In the genomic region with DNA sequence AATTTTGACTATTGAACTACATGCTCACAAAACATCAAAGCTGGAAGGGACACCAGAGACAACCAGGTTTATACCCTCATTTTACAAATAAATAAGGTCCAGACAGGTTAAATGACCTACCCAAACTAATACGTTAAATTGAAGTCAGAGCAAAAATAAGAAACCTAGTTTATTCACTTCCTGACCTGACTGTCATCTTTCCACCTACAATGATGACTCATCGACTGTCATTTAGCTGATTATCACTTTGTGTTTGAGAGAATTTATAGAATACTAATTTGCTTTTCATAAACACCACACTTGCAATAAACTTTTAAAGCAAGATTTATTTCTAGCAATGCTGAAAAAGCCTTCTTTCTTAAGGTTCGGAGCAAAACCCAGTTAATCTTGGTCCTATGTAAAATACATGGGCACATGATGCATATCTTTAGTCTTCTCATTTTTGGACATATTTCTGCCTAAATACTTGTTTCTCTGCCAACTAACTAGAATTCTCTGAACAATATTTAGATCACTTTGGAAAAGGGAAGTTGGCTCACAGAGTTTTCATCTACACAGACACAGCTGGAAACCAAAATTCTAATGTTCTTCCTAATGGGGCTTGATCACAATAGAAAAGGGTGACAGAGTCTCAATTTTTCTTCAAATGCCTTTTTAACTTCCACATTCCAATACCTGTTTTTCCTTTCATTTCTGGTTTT, we compare ENCODE assay signal across 1 cellular context.
TF ChIP-seq lines count a peak whose summit lies in the region.

No MANE protein-coding gene starts in this region.

TF ChIP-seq in K562, 482 proteins besides CTCF, POLR2A, EP300 and RAD21 (continued from another document):
- TF ChIP-seq, protein P1, sequence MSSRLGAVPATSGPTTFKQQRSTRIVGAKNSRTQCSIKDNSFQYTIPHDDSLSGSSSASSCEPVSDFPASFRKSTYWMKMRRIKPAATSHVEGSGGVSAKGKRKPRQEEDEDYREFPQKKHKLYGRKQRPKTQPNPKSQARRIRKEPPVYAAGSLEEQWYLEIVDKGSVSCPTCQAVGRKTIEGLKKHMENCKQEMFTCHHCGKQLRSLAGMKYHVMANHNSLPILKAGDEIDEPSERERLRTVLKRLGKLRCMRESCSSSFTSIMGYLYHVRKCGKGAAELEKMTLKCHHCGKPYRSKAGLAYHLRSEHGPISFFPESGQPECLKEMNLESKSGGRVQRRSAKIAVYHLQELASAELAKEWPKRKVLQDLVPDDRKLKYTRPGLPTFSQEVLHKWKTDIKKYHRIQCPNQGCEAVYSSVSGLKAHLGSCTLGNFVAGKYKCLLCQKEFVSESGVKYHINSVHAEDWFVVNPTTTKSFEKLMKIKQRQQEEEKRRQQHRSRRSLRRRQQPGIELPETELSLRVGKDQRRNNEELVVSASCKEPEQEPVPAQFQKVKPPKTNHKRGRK (tag; IDR thresholded peaks at IDR 0.05) = no peak
- TF ChIP-seq NR2C2 (CRISPR knock-in tag; IDR thresholded peaks at IDR 0.05) (no peak), NR2C2 (tag; IDR thresholded peaks at IDR 0.05) (no peak), MTF1 (CRISPR knock-in tag; IDR thresholded peaks at IDR 0.05; ENCODE audit: borderline replicate concordance) (no peak), SMARCE1 (IDR thresholded peaks at IDR 0.05) (peak; percentile 14; the same call in 1 of the 2 replicates), JUND (IDR thresholded peaks at IDR 0.05; ENCODE audit: borderline replicate concordance, low read depth, low read length) (peak; percentile 91), JUND (tag; IDR thresholded peaks at IDR 0.05; ENCODE audit: borderline replicate concordance, low read depth, low read length) (peak; percentile 97), MECOM (CRISPR knock-in tag; IDR thresholded peaks at IDR 0.05) (0 out of 2 replicates have a peak, but pooled peaks have one; percentile 32), TBL1XR1 (IDR thresholded peaks at IDR 0.05; ENCODE audit: low read length in 2 of 2) (no peak), ZFP30 (CRISPR knock-in tag; IDR thresholded peaks at IDR 0.05; ENCODE audit: borderline replicate concordance) (no peak), NBN (IDR thresholded peaks at IDR 0.05; ENCODE audit: low read depth) (no peak), KLF16 (IDR thresholded peaks at IDR 0.05) (no peak), ELF1 (tag; IDR thresholded peaks at IDR 0.05) (0 out of 2 replicates have a peak, but pooled peaks have one; percentile 13), HMG20B (CRISPR knock-in tag; IDR thresholded peaks at IDR 0.05) (no peak), ZNF785 (CRISPR knock-in tag; IDR thresholded peaks at IDR 0.05) (no peak), CCNT2 (IDR thresholded peaks at IDR 0.05; ENCODE audit: borderline replicate concordance, extremely low read depth, insufficient read length, low read depth, low read length) (no peak), JUN (IDR thresholded peaks at IDR 0.05; ENCODE audit: borderline replicate concordance, low read depth, low read length) (peak; percentile 79), JUN (CRISPR knock-in tag; IDR thresholded peaks at IDR 0.05; ENCODE audit: borderline replicate concordance) (no peak), MAFG (tag; conservative IDR thresholded peaks at IDR 0.05) (peak; percentile 63), FOS (IDR thresholded peaks at IDR 0.05; ENCODE audit: extremely low read depth, insufficient read length) (peak; percentile 17), SMAD3 (CRISPR knock-in tag; conservative IDR thresholded peaks at IDR 0.05) (no peak), OTX1 (CRISPR knock-in tag; IDR thresholded peaks at IDR 0.05) (no peak), KDM1A (IDR thresholded peaks at IDR 0.05) (peak in 1 of 2 experiments; percentile 14; a peak in 1 of 4 replicates), PML (IDR thresholded peaks at IDR 0.05; ENCODE audit: low read length) (no peak), TAF9B (IDR thresholded peaks at IDR 0.05; ENCODE audit: partially characterized antibody) (peak; percentile 8), MEIS2 (IDR thresholded peaks at IDR 0.05; ENCODE audit: partially characterized antibody) (peak; percentile 64), JUNB (CRISPR knock-in tag; conservative IDR thresholded peaks at IDR 0.05) (peak; percentile 92), ZNF224 (CRISPR knock-in tag; IDR thresholded peaks at IDR 0.05) (no peak), C11orf30 (IDR thresholded peaks at IDR 0.05; ENCODE audit: low read depth) (peak; percentile 70), FOXA3 (CRISPR knock-in tag; conservative IDR thresholded peaks at IDR 0.05 in 1 of 2, IDR thresholded peaks at IDR 0.05 in 1 of 2) (0 out of 4 replicates have a peak, but pooled peaks of 1 of the 2 experiments have one; percentile 10), FOSL1 (tag; conservative IDR thresholded peaks at IDR 0.05) (peak; percentile 87), MAFF (IDR thresholded peaks at IDR 0.05; ENCODE audit: low read length) (peak; percentile 41; the same call in 1 of the 2 replicates), KLF1 (tag; IDR thresholded peaks at IDR 0.05) (no peak), MAFK (IDR thresholded peaks at IDR 0.05; ENCODE audit: low read length) (peak; percentile 35; the same call in 1 of the 2 replicates), NFE2 (IDR thresholded peaks at IDR 0.05; ENCODE audit: low read depth) (peak; percentile 50), SPI1 (IDR thresholded peaks at IDR 0.05; ENCODE audit: borderline replicate concordance, low read depth, low read length) (0 out of 2 replicates have a peak, but pooled peaks have one; percentile 7)
- TF ChIP-seq, protein P2, sequence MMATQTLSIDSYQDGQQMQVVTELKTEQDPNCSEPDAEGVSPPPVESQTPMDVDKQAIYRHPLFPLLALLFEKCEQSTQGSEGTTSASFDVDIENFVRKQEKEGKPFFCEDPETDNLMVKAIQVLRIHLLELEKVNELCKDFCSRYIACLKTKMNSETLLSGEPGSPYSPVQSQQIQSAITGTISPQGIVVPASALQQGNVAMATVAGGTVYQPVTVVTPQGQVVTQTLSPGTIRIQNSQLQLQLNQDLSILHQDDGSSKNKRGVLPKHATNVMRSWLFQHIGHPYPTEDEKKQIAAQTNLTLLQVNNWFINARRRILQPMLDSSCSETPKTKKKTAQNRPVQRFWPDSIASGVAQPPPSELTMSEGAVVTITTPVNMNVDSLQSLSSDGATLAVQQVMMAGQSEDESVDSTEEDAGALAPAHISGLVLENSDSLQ (IDR thresholded peaks at IDR 0.05) = peak; percentile 46; the same call in 1 of the 2 replicates
- TF ChIP-seq, protein P3, sequence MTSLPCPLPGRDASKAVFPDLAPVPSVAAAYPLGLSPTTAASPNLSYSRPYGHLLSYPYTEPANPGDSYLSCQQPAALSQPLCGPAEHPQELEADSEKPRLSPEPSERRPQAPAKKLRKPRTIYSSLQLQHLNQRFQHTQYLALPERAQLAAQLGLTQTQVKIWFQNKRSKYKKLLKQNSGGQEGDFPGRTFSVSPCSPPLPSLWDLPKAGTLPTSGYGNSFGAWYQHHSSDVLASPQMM (CRISPR knock-in tag; IDR thresholded peaks at IDR 0.05) = no peak
- TF ChIP-seq, protein P4, sequence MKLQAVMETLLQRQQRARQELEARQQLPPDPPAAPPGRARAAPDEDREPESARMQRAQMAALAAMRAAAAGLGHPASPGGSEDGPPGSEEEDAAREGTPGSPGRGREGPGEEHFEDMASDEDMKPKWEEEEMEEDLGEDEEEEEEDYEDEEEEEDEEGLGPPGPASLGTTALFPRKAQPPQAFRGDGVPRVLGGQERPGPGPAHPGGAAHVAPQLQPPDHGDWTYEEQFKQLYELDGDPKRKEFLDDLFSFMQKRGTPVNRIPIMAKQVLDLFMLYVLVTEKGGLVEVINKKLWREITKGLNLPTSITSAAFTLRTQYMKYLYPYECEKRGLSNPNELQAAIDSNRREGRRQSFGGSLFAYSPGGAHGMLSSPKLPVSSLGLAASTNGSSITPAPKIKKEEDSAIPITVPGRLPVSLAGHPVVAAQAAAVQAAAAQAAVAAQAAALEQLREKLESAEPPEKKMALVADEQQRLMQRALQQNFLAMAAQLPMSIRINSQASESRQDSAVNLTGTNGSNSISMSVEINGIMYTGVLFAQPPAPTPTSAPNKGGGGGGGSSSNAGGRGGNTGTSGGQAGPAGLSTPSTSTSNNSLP (IDR thresholded peaks at IDR 0.05; ENCODE audit: borderline replicate concordance, low read depth, low read length) = 0 out of 2 replicates have a peak, but pooled peaks have one; percentile 22
- TF ChIP-seq, protein P5, sequence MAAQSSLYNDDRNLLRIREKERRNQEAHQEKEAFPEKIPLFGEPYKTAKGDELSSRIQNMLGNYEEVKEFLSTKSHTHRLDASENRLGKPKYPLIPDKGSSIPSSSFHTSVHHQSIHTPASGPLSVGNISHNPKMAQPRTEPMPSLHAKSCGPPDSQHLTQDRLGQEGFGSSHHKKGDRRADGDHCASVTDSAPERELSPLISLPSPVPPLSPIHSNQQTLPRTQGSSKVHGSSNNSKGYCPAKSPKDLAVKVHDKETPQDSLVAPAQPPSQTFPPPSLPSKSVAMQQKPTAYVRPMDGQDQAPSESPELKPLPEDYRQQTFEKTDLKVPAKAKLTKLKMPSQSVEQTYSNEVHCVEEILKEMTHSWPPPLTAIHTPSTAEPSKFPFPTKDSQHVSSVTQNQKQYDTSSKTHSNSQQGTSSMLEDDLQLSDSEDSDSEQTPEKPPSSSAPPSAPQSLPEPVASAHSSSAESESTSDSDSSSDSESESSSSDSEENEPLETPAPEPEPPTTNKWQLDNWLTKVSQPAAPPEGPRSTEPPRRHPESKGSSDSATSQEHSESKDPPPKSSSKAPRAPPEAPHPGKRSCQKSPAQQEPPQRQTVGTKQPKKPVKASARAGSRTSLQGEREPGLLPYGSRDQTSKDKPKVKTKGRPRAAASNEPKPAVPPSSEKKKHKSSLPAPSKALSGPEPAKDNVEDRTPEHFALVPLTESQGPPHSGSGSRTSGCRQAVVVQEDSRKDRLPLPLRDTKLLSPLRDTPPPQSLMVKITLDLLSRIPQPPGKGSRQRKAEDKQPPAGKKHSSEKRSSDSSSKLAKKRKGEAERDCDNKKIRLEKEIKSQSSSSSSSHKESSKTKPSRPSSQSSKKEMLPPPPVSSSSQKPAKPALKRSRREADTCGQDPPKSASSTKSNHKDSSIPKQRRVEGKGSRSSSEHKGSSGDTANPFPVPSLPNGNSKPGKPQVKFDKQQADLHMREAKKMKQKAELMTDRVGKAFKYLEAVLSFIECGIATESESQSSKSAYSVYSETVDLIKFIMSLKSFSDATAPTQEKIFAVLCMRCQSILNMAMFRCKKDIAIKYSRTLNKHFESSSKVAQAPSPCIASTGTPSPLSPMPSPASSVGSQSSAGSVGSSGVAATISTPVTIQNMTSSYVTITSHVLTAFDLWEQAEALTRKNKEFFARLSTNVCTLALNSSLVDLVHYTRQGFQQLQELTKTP (IDR thresholded peaks at IDR 0.05; ENCODE audit: low read depth in 1 of 2, partially characterized antibody in 2 of 2) = no peak
- TF ChIP-seq, protein P6, sequence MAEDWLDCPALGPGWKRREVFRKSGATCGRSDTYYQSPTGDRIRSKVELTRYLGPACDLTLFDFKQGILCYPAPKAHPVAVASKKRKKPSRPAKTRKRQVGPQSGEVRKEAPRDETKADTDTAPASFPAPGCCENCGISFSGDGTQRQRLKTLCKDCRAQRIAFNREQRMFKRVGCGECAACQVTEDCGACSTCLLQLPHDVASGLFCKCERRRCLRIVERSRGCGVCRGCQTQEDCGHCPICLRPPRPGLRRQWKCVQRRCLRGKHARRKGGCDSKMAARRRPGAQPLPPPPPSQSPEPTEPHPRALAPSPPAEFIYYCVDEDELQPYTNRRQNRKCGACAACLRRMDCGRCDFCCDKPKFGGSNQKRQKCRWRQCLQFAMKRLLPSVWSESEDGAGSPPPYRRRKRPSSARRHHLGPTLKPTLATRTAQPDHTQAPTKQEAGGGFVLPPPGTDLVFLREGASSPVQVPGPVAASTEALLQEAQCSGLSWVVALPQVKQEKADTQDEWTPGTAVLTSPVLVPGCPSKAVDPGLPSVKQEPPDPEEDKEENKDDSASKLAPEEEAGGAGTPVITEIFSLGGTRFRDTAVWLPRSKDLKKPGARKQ (CRISPR knock-in tag; IDR thresholded peaks at IDR 0.05) = 0 out of 2 replicates have a peak, but pooled peaks have one; percentile 11
- TF ChIP-seq, protein P7, sequence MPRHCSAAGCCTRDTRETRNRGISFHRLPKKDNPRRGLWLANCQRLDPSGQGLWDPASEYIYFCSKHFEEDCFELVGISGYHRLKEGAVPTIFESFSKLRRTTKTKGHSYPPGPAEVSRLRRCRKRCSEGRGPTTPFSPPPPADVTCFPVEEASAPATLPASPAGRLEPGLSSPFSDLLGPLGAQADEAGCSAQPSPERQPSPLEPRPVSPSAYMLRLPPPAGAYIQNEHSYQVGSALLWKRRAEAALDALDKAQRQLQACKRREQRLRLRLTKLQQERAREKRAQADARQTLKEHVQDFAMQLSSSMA (CRISPR knock-in tag; IDR thresholded peaks at IDR 0.05) = no peak
- TF ChIP-seq, protein P8, sequence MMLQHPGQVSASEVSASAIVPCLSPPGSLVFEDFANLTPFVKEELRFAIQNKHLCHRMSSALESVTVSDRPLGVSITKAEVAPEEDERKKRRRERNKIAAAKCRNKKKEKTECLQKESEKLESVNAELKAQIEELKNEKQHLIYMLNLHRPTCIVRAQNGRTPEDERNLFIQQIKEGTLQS (IDR thresholded peaks at IDR 0.05) = peak; percentile 98
- TF ChIP-seq, protein P8 (CRISPR knock-in tag; conservative IDR thresholded peaks at IDR 0.05) = no peak
- TF ChIP-seq, protein P9, sequence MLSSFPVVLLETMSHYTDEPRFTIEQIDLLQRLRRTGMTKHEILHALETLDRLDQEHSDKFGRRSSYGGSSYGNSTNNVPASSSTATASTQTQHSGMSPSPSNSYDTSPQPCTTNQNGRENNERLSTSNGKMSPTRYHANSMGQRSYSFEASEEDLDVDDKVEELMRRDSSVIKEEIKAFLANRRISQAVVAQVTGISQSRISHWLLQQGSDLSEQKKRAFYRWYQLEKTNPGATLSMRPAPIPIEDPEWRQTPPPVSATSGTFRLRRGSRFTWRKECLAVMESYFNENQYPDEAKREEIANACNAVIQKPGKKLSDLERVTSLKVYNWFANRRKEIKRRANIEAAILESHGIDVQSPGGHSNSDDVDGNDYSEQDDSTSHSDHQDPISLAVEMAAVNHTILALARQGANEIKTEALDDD (IDR thresholded peaks at IDR 0.05) = 0 out of 2 replicates have a peak, but pooled peaks have one; percentile 36
- TF ChIP-seq, protein P10, sequence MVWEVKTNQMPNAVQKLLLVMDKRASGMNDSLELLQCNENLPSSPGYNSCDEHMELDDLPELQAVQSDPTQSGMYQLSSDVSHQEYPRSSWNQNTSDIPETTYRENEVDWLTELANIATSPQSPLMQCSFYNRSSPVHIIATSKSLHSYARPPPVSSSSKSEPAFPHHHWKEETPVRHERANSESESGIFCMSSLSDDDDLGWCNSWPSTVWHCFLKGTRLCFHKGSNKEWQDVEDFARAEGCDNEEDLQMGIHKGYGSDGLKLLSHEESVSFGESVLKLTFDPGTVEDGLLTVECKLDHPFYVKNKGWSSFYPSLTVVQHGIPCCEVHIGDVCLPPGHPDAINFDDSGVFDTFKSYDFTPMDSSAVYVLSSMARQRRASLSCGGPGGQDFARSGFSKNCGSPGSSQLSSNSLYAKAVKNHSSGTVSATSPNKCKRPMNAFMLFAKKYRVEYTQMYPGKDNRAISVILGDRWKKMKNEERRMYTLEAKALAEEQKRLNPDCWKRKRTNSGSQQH (CRISPR knock-in tag; IDR thresholded peaks at IDR 0.05) = no peak
TF ChIP-seq in K562: peak in this region for 24.
